ENCODE assay signal across 13 cellular contexts in the genomic region with DNA sequence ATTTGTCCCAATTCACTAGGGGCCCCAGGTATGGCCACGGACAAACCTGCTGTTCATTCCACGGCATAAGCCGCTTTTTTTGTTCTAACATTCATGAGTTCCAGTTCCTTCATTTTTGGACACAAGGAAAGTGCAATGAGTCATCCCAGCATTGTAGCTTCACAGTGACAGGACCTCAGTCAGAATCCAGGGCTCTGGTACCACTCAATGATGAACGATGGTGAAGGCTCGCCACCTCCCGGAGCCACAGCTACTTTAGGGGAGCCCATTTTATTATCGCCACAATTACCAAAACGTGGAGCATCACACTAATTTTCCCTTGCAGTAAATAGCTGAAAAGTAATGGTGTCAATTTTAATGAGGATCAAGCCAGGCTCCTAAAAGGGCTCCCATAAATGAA.
DNase-seq lines count a peak whose midpoint lies in the region; TF ChIP-seq lines count a peak whose summit lies in the region.
"Had no signal": no experiment of that assay in that cellular context is flagged by ENCODE, and none has a peak within 500 bp of the region (broad histone marks: within the 10 kb centered on the region; RNA-seq: fewer than 3 reads in every experiment).

No MANE protein-coding gene starts in this region.

- H3K9me3 ChIP-seq in CD4-positive, alpha-beta memory T cell (ENCODE audit: control insufficient read depth in 1 of 2, low read length in 2 of 2): no peaks in the 10 kb centered on the region
- no peaks in the 10 kb centered on the region for H3K9me3 ChIP-seq in testis
- H3K9me3 ChIP-seq: Caco-2, HAP-1 had no signal

- no peaks in the 10 kb centered on the region for H3K36me3 ChIP-seq in CD4-positive, alpha-beta memory T cell (ENCODE audit: insufficient read depth, low read length)
- no peaks in the 10 kb centered on the region for H3K36me3 ChIP-seq in testis (ENCODE audit: low read depth, missing control alignments)

- TF ChIP-seq CTCF in dorsolateral prefrontal cortex (IDR thresholded peaks at IDR 0.05 in 54 of 56, conservative IDR thresholded peaks at IDR 0.05 in 2 of 56; ENCODE audit: low read depth in 1 of 56, partially characterized antibody in 56 of 56) (peak in 13 of 56 donors; percentile 10 to 53 (median 22)), testis (IDR thresholded peaks at IDR 0.05) (no peak)

- H3K27me3 ChIP-seq in dorsolateral prefrontal cortex (no peaks in the 10 kb centered on the region), testis (no peaks in the 10 kb centered on the region)
- no peaks in the 10 kb centered on the region for H3K27me3 ChIP-seq in CD4-positive, alpha-beta memory T cell (ENCODE audit: insufficient read depth, low read length)

- intact Hi-C loops in dorsolateral prefrontal cortex (cut with DNase I): loop anchor here (5.0 kb wide), 2 partner anchors 57 to 588 kb away; no protein-coding TSS in a partner anchor
- intact Hi-C loops in CD4-positive, alpha-beta memory T cell (cut with micrococcal nuclease): no loop called here
- intact Hi-C loops in testis (cut with DNase I; ENCODE audit: low total_unique reads): no loop called here

- no peak overlapping the region for H3K4me3 Mint-ChIP-seq in CD4-positive, alpha-beta memory T cell
- H3K4me3 Mint-ChIP-seq: CD8-positive, alpha-beta T cell; HFFc6 had no signal

- H3K27ac Mint-ChIP-seq in CD4-positive, alpha-beta memory T cell: no peak overlapping the region
- H3K27ac Mint-ChIP-seq: CD8-positive, alpha-beta T cell; HFFc6 had no signal

- TF ChIP-seq POLR2A in testis (IDR thresholded peaks at IDR 0.05): no peak

- H3K4me1 Mint-ChIP-seq in CD4-positive, alpha-beta memory T cell: no peaks in the 10 kb centered on the region

- no peaks in the 10 kb centered on the region for H3K4me1 ChIP-seq in CD4-positive, alpha-beta memory T cell (ENCODE audit: insufficient read depth, low read length)
- H3K4me1 ChIP-seq in testis: no peaks in the 10 kb centered on the region
- H3K4me1 ChIP-seq: Caco-2 had no signal

- peaks cover 0 to 2% (median 0%) of the 10 kb centered on the region in 8 donors for H3K9me3 Mint-ChIP-seq in CD4-positive, alpha-beta memory T cell
- H3K9me3 Mint-ChIP-seq: CD8-positive, alpha-beta T cell had no signal

- H3K4me3 ChIP-seq in dorsolateral prefrontal cortex (peak overlapping the region in 1 of 59 donors; percentile 10), testis (no peak overlapping the region)
- no peak overlapping the region for H3K4me3 ChIP-seq in CD4-positive, alpha-beta memory T cell (ENCODE audit: low read length in 2 of 2)
- H3K4me3 ChIP-seq: HAP-1 had no signal

- POLR2A ChIA-PET in CD4-positive, alpha-beta memory T cell (lab: Charles Lee; ENCODE audit: partially characterized antibody): no interaction called here

- H3K27ac ChIP-seq in dorsolateral prefrontal cortex: peak overlapping the region; percentile 65 to 100 (median 96)
- peak overlapping the region; percentile 90 for H3K27ac ChIP-seq in substantia nigra (ENCODE audit: low read depth, low read length, poor library complexity, severe bottlenecking)
- no peak overlapping the region for H3K27ac ChIP-seq in CD4-positive, alpha-beta memory T cell (ENCODE audit: low read depth, low read length)
- H3K27ac ChIP-seq in testis: no peak overlapping the region

- peak; percentile 59 for DNase-seq in astrocyte of the hippocampus (ENCODE audit: low read depth, low spot score)
- DNase-seq in dorsolateral prefrontal cortex: no peak
- peak in 2 of 49 donors; percentile 24 to 33 for DNase-seq in substantia nigra (lab: John Stamatoyannopoulos, UW)
- DNase-seq in CD4-positive, alpha-beta memory T cell: no peak
- no peak for DNase-seq in testis
- DNase-seq in NCI-H128 (lab: John Stamatoyannopoulos, UW; ENCODE audit: unreplicated experiment): no peak
- DNase-seq: Caco-2; CD8-positive, alpha-beta T cell; DMS153; DND-41; GOT3; HFFc6 had no signal

- WGBS in testis, 2 donors: 93 to 97% methylated on average over 8 of the region's 8 CpGs

- CTCF ChIA-PET in CD4-positive, alpha-beta memory T cell (lab: Charles Lee; ENCODE audit: partially characterized antibody): no interaction called here

- H3K27me3 Mint-ChIP-seq in CD4-positive, alpha-beta memory T cell: peaks cover 0 to 2% of the 10 kb centered on the region in 2 donors

- no peaks in the 10 kb centered on the region for H3K36me3 Mint-ChIP-seq in CD4-positive, alpha-beta memory T cell
- H3K36me3 Mint-ChIP-seq: CD8-positive, alpha-beta T cell had no signal

Comparison
In these comparisons a context has a peak if more than half of its experiments do, and no peak if none do; other contexts are left out.
1. H3K27ac ChIP-seq: peak in dorsolateral prefrontal cortex (59 of 59) and substantia nigra (single experiment); none in CD4-positive, alpha-beta memory T cell (single experiment) and testis (0 of 2).
2. intact Hi-C loops: an anchor here in dorsolateral prefrontal cortex (5.0 kb wide); none called in CD4-positive, alpha-beta memory T cell and testis.